ENCODE assay signal across 23 cellular contexts in the genomic region with DNA sequence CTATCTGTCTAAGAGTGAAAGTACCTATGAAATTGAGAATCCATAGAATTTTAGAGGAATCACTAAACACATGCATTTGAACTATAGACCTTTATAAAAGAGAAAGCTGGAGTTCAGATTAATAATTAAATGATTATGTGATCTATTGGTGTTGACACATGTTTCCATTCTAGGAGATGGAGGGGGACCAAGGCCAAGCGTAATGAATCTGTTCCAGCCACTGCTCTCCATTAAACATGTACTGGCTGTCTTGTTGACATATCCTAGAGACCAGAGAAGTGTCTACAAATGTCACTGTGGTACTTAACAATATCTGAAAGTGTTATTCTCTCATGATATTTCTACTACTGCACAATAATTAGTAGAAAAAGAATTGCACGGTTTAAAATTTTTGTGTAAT.
"Had no signal": no experiment of that assay in that cellular context is flagged by ENCODE, and none has a peak within 500 bp of the region (broad histone marks: within the 10 kb centered on the region; RNA-seq: fewer than 3 reads in every experiment).

No MANE protein-coding gene starts in this region.

- ATAC-seq: left lung; natural killer cell; psoas muscle; stimulated activated memory B cell treated with anti-CD40 and anti-IgM and Interleukin-4, amounts not matched to agents 10 μg/mL and 1 μg/mL and 100 μg/mL, for 72 hours; stimulated activated naive CD8-positive, alpha-beta T cell treated with anti-CD3 and anti-CD28 coated beads, Interleukin-15, Interleukin-2, amounts not matched to agents 100 U/mL and 50 U/mL, for 24 hours had no signal

- FAIRE-seq: endothelial cell of umbilical vein had no signal

- H3K27ac ChIP-seq: colonic mucosa, esophagus squamous epithelium, left lung, ovary, psoas muscle, sigmoid colon, testis, tibial artery had no signal

- H3K4me1 ChIP-seq: colonic mucosa, esophagus squamous epithelium, left lung, psoas muscle, sigmoid colon, testis, tibial artery had no signal

- H3K9me3 ChIP-seq: colonic mucosa, esophagus squamous epithelium, ovary, psoas muscle, sigmoid colon, testis, tibial artery had no signal

- DNase-seq: colonic mucosa; effector CD8-positive, alpha-beta T cell; erythroblast; esophagus squamous epithelium; foreskin melanocyte; glutamatergic neuron; left lung; natural killer cell; occipital lobe; ovary; posterior cingulate gyrus; psoas muscle; retina; sigmoid colon; stimulated activated CD4-positive, alpha-beta T cell treated with anti-CD3 and anti-CD28 coated beads, Interleukin-2, amount 100 ng/mL, for 24 hours; stimulated activated CD4-positive, alpha-beta T cell treated with anti-CD3 and anti-CD28 coated beads, Interleukin-4, amount 100 ng/mL, for 24 hours; stimulated activated naive CD8-positive, alpha-beta T cell treated with anti-CD3 and anti-CD28 coated beads, Interleukin-15, Interleukin-2, amounts not matched to agents 100 U/mL and 50 U/mL, for 24 hours; substantia nigra; testis; tibial artery had no signal

- H3K36me3 ChIP-seq: colonic mucosa, esophagus squamous epithelium, left lung, ovary, sigmoid colon, tibial artery had no signal

- H3K4me3 ChIP-seq: colonic mucosa, esophagus squamous epithelium, left lung, lung, ovary, psoas muscle, sigmoid colon, testis, tibial artery had no signal

- H3K27me3 ChIP-seq: colonic mucosa, esophagus squamous epithelium, left lung, ovary, sigmoid colon, testis, tibial artery had no signal
